Comparison of ENCODE assay signal across 22 cellular contexts in the genomic region with DNA sequence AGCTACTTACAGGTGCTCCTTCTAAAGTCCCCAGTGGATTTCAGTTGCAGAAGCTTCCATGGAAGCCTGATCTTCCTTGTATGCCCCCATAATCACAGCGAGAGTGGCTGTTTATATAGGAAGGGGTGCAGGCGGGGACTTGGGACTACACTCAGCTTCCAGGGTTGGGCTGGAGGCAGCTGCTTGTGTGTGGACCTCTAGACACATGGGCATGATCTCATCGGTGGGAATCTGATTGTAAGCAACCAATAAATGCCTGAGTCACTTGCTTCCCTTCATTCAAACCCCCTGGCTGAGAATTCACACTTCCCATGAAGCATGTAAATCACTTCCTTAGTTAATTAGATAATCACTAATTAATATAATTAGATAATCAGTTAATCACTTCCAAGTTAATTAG. TPM values are rescaled to one million over a fixed set of nuclear protein-coding genes. Genes with fewer than 3 reads are reported as not detected.
DNase-seq lines count a peak whose midpoint lies in the region; ATAC-seq and TF ChIP-seq lines count a peak whose summit lies in the region.
"Had no signal": no experiment of that assay in that cellular context is flagged by ENCODE, and none has a peak within 500 bp of the region (broad histone marks: within the 10 kb centered on the region; RNA-seq: fewer than 3 reads in every experiment).

No MANE protein-coding gene starts in this region.

- in situ Hi-C loops in brain microvascular endothelial cell (cut with HindIII; ENCODE audit: low pct_ligation_motif_present, low sequenced_read_pairs), result no loop called here
- in situ Hi-C loops in G401 (cut with HindIII; ENCODE audit: low sequenced_read_pairs), result no loop called here

- no peaks in the 10 kb centered on the region for H3K36me3 ChIP-seq in brain microvascular endothelial cell (replicated peaks)
- H3K36me3 ChIP-seq: BLaER1, sigmoid colon had no signal

- H3K27ac ChIP-seq in brain microvascular endothelial cell, result no peak overlapping the region
- H3K27ac ChIP-seq: BLaER1, sigmoid colon, testis had no signal

- H3K4me3 ChIP-seq in brain microvascular endothelial cell (ENCODE audit: low read depth, low read length), result no peak overlapping the region
- H3K4me3 ChIP-seq: BLaER1, sigmoid colon, testis had no signal

- no peak for TF ChIP-seq CTCF in brain microvascular endothelial cell (IDR thresholded peaks at IDR 0.05; ENCODE audit: low read depth, low read length, missing control alignments)

- ATAC-seq in HG03039 (IDR thresholded peaks at IDR 0.05; ENCODE audit: unreplicated experiment), result no peak

- peak; percentile 62 for DNase-seq in EH (ENCODE audit: low read depth)
- peak; percentile 42 for DNase-seq in HT-29 (ENCODE audit: low spot score)
- peak; percentile 13 for DNase-seq in brain microvascular endothelial cell
- peak; percentile 44 for DNase-seq in myocyte (ENCODE audit: low read depth)
- no peak for DNase-seq in OCI-M1 (lab: John Stamatoyannopoulos, UW)
- DNase-seq in G401 (ENCODE audit: low spot score), result no peak
- DNase-seq: activated CD4-positive, CD25-positive, alpha-beta regulatory T cell treated with anti-CD3 and anti-CD28 coated beads, Interleukin-2, amount 50 U/mL, for 72 hours; caudate nucleus; effector memory CD4-positive, alpha-beta T cell; hippocampal formation; MV-4-11; NCI-H2081 treated with DMSO at 0.1 percent for 48 hours; SHP77 treated with DMSO at 0.1 percent for 48 hours; sigmoid colon; T-helper 2 cell; testis had no signal

- H3K27me3 ChIP-seq in brain microvascular endothelial cell (replicated peaks), result no peaks in the 10 kb centered on the region
- H3K27me3 ChIP-seq: BLaER1, testis had no signal

RNA-seq across cellular contexts. Expression of gene KRT20, which starts 1.0 kb away (rescaled TPM):
- total RNA-seq in HT-29 (2014; rRNA removed; shearing (Covaris generic)), result 189 and 203 TPM in 2 replicates
- not detected in 2 replicates for total RNA-seq in myocyte
- polyA plus RNA-seq in myocyte (2012), result not detected
- total RNA-seq in G401 (2014; rRNA removed; shearing (Covaris generic)), result not detected in 2 replicates
- total RNA-seq: activated T-helper 2 cell treated with anti-CD3 and anti-CD28 coated beads, Interferon-gamma antibody, Interleukin-2, Interleukin-4, amounts not matched to agents 10 μg/mL and 5 μg/mL and 100 μg/mL, durations not matched to agents 14 hours and 24 hours and 36 hours; osteocyte; testis had no signal
- polyA plus RNA-seq: IgD-negative memory B cell had no signal

RNA-seq across cellular contexts. Expression of gene KRT12, which starts 19.1 kb away (rescaled TPM):
- 0.33 and 0.39 TPM in 2 replicates for total RNA-seq in HT-29 (2014; rRNA removed; shearing (Covaris generic))
- total RNA-seq in myocyte, result not detected in 2 replicates
- not detected for polyA plus RNA-seq in myocyte (2012)
- total RNA-seq in G401 (2014; rRNA removed; shearing (Covaris generic)), result not detected in 2 replicates
- total RNA-seq: activated T-helper 2 cell treated with anti-CD3 and anti-CD28 coated beads, Interferon-gamma antibody, Interleukin-2, Interleukin-4, amounts not matched to agents 10 μg/mL and 5 μg/mL and 100 μg/mL, durations not matched to agents 14 hours and 24 hours and 36 hours; osteocyte; sigmoid colon had no signal
- polyA plus RNA-seq: adipose tissue, IgD-negative memory B cell had no signal

RNA-seq across cellular contexts. Expression of gene KRT23, which starts 51.4 kb away (rescaled TPM):
- 3.3 and 4.1 TPM in 2 replicates for total RNA-seq in HT-29 (2014; rRNA removed; shearing (Covaris generic))
- total RNA-seq in myocyte, result not detected in 2 replicates
- not detected for polyA plus RNA-seq in myocyte (2012)
- total RNA-seq in G401 (2014; rRNA removed; shearing (Covaris generic)), result not detected in 2 replicates
- total RNA-seq: activated T-helper 2 cell treated with anti-CD3 and anti-CD28 coated beads, Interferon-gamma antibody, Interleukin-2, Interleukin-4, amounts not matched to agents 10 μg/mL and 5 μg/mL and 100 μg/mL, durations not matched to agents 14 hours and 24 hours and 36 hours; osteocyte had no signal
- polyA plus RNA-seq: IgD-negative memory B cell had no signal

Comparison
In these comparisons a context has a peak if more than half of its experiments do, and no peak if none do; other contexts are left out.
1. DNase-seq: peak in EH (single experiment), HT-29 (single experiment), brain microvascular endothelial cell (single experiment) and myocyte (single experiment); none in OCI-M1 (single experiment) and G401 (single experiment).
2. RNA of gene KRT20, which starts 1.0 kb away (total RNA-seq): 189 to 203 TPM in HT-29; not detected in myocyte and not detected in G401; every median in the first group is over 100 times any median in the second.